In genomic region chr17:64599187-64599676, GRCh38 we compare ENCODE assay signal across 9 cellular contexts.
DNase-seq lines count a peak whose midpoint lies in the region; ATAC-seq and TF ChIP-seq lines count a peak whose summit lies in the region.
"Had no signal": no experiment of that assay in that cellular context is flagged by ENCODE, and none has a peak within 500 bp of the region (broad histone marks: within the 10 kb centered on the region; RNA-seq: fewer than 3 reads in every experiment).

No MANE protein-coding gene starts in this region.

- H3K27ac ChIP-seq in coronary artery: no peak overlapping the region
- H3K27ac ChIP-seq: 22Rv1 had no signal

- ATAC-seq in naive thymus-derived CD8-positive, alpha-beta T cell: peak; percentile 98 to 99

- peak overlapping the region in 2 of 3 donors; percentile 13 to 80 for H3K27ac Mint-ChIP-seq in IgD-negative memory B cell
- peak overlapping the region; percentile 69 to 93 (median 88) for H3K27ac Mint-ChIP-seq in naive thymus-derived CD8-positive, alpha-beta T cell

- H3K4me3 Mint-ChIP-seq in IgD-negative memory B cell: peak overlapping the region in 1 of 4 donors; percentile 86
- peak overlapping the region; percentile 52 to 85 (median 71) for H3K4me3 Mint-ChIP-seq in naive thymus-derived CD8-positive, alpha-beta T cell

- peaks cover 15 to 23% (median 22%) of the 10 kb centered on the region in 3 donors for H3K4me1 Mint-ChIP-seq in IgD-negative memory B cell
- peaks cover 14 to 41% (median 31%) of the 10 kb centered on the region in 4 donors for H3K4me1 Mint-ChIP-seq in naive thymus-derived CD8-positive, alpha-beta T cell

- no peak overlapping the region for H3K4me3 ChIP-seq in coronary artery

- POLR2A ChIA-PET in naive thymus-derived CD8-positive, alpha-beta T cell (lab: Charles Lee): interaction anchor here (0.8 to 1.2 kb wide), 3 partner anchors 34 to 93 kb away, joined by 3 to 5 read pairs (median 3); partner anchors contain the start of genes CEP95 and DDX5

- no peak for TF ChIP-seq CTCF in coronary artery (IDR thresholded peaks at IDR 0.05)

- DNase-seq in NCI-H2227 (lab: John Stamatoyannopoulos, UW; ENCODE audit: unreplicated experiment) (peak; percentile 24), NCI-H2227 treated with DMSO at 0.1 percent for 48 hours (lab: John Stamatoyannopoulos, UW) (no peak), A172 (ENCODE audit: low spot score) (no peak), cerebellum (ENCODE audit: low spot score) (no peak), coronary artery (ENCODE audit: low spot score) (no peak)
- peak; percentile 13 for DNase-seq in activated CD8-positive, alpha-beta memory T cell treated with anti-CD3 and anti-CD28 coated beads, Interleukin-2, amount 50 U/mL, for 24 hours (ENCODE audit: extremely low read depth)
- peak; percentile 27 to 67 (median 44) for DNase-seq in naive thymus-derived CD8-positive, alpha-beta T cell

- no peaks in the 10 kb centered on the region for H3K9me3 Mint-ChIP-seq in IgD-negative memory B cell
- no peaks in the 10 kb centered on the region for H3K9me3 Mint-ChIP-seq in naive thymus-derived CD8-positive, alpha-beta T cell

- H3K36me3 Mint-ChIP-seq in IgD-negative memory B cell: peaks cover 9% of the 10 kb centered on the region
- peaks cover 10 to 30% (median 11%) of the 10 kb centered on the region in 3 donors for H3K36me3 Mint-ChIP-seq in naive thymus-derived CD8-positive, alpha-beta T cell

- no peaks in the 10 kb centered on the region for H3K27me3 Mint-ChIP-seq in IgD-negative memory B cell
- H3K27me3 Mint-ChIP-seq in naive thymus-derived CD8-positive, alpha-beta T cell: no peaks in the 10 kb centered on the region

Comparison
In these comparisons a context has a peak if more than half of its experiments do, and no peak if none do; other contexts are left out.
1. DNase-seq: peak in NCI-H2227 (single experiment), activated CD8-positive, alpha-beta memory T cell treated with anti-CD3 and anti-CD28 coated beads, Interleukin-2, amount 50 U/mL, for 24 hours (single experiment) and naive thymus-derived CD8-positive, alpha-beta T cell (10 of 10); none in NCI-H2227 treated with DMSO at 0.1 percent for 48 hours (single experiment), A172 (single experiment), cerebellum (single experiment) and coronary artery (single experiment).